ENCODE assay signal across 8 cellular contexts in genomic region chr1:200437556-200438203, GRCh38. TPM values are rescaled to one million over a fixed set of nuclear protein-coding genes. Genes with fewer than 3 reads are reported as not detected.
DNase-seq lines count a peak whose midpoint lies in the region; ATAC-seq and TF ChIP-seq lines count a peak whose summit lies in the region.

No MANE protein-coding gene starts in this region.

- DNase-seq in PC-3 = peak; percentile 27
- DNase-seq in immature natural killer cell = peak in 2 of 3 donors; percentile 5 to 13
- no peak for DNase-seq in HK-2 (ENCODE audit: unreplicated experiment)
- DNase-seq in inferior parietal cortex (ENCODE audit: extremely low spot score) = no peak
- no peak for DNase-seq in glutamatergic neuron

- intact Hi-C loops in PC-3 (cut with micrococcal nuclease) = loop anchor here (2.0 kb wide), 2 partner anchors 21 to 45 kb away; no protein-coding TSS in a partner anchor

- POLR2A ChIA-PET in PC-3 (lab: Charles Lee; ENCODE audit: unreplicated experiment) = interaction anchor here (0.6 to 0.7 kb wide), 2 partner anchors 27 to 46 kb away, joined by 3 to 9 read pairs; no protein-coding TSS in a partner anchor

- no peak overlapping the region for H3K9ac ChIP-seq in BLaER1 treated with 17β-estradiol and CSF1 and Interleukin-3, amounts not matched to agents 10 nM and 100 nM
- H3K9ac ChIP-seq in PC-3 (ENCODE audit: low read length) = no peak overlapping the region

- H3K4me3 Mint-ChIP-seq in immature natural killer cell = peak overlapping the region; percentile 26 to 71 (median 38)
- H3K4me3 Mint-ChIP-seq in glutamatergic neuron (ENCODE audit: unreplicated experiment) = no peak overlapping the region

- peak overlapping the region in 10 of 11 experiments; percentile 1 to 57 (median 26); a peak in 12 of 22 replicates for H3K4me2 ChIP-seq in BLaER1 treated with 17β-estradiol and CSF1 and Interleukin-3, amounts not matched to agents 10 nM and 100 nM
- H3K4me2 ChIP-seq in PC-3 (ENCODE audit: low read length) = peak overlapping the region; percentile 61

- H3K4me3 ChIP-seq in BLaER1 treated with 17β-estradiol and CSF1 and Interleukin-3, amounts not matched to agents 10 nM and 100 nM = no peak overlapping the region
- peak overlapping the region; percentile 8; the same call in 1 of the 2 replicates for H3K4me3 ChIP-seq in PC-3 (ENCODE audit: low read length)

- no peak overlapping the region for H3K27ac ChIP-seq in BLaER1 treated with 17β-estradiol and CSF1 and Interleukin-3, amounts not matched to agents 10 nM and 100 nM
- peak overlapping the region; percentile 13; the same call in 1 of the 2 replicates for H3K27ac ChIP-seq in PC-3 (ENCODE audit: low read length)

- H3K36me3 Mint-ChIP-seq in immature natural killer cell (peaks cover 0 to 3% (median 0%) of the 10 kb centered on the region in 3 donors), glutamatergic neuron (ENCODE audit: unreplicated experiment) (no peaks in the 10 kb centered on the region)

- H3K9me3 ChIP-seq in BLaER1 treated with 17β-estradiol and CSF1 and Interleukin-3, amounts not matched to agents 10 nM and 100 nM (replicated peaks in 1 of 11) = no peaks in the 10 kb centered on the region
- H3K9me3 ChIP-seq in PC-3 (ENCODE audit: low read length) = no peaks in the 10 kb centered on the region

- peak overlapping the region; percentile 8; the same call in 1 of the 2 replicates for H2AFZ ChIP-seq in PC-3 (ENCODE audit: low read length)

- H3K27me3 ChIP-seq in BLaER1 treated with 17β-estradiol and CSF1 and Interleukin-3, amounts not matched to agents 10 nM and 100 nM = no peaks in the 10 kb centered on the region
- H3K27me3 ChIP-seq in PC-3 (ENCODE audit: low read length) = no peaks in the 10 kb centered on the region

- ATAC-seq in GM21447 (IDR thresholded peaks at IDR 0.05; ENCODE audit: unreplicated experiment) (peak; percentile 53), PC-3 (no peak; the same call in 1 of the 2 replicates), HG03097 (IDR thresholded peaks at IDR 0.05; ENCODE audit: low FRiP score, unreplicated experiment) (no peak)

- peaks cover 0 to 5% (median 0%) of the 10 kb centered on the region in 10 experiments; a peak in 3 of 20 replicates for H3K4me1 ChIP-seq in BLaER1 treated with 17β-estradiol and CSF1 and Interleukin-3, amounts not matched to agents 10 nM and 100 nM
- H3K4me1 ChIP-seq in PC-3 (ENCODE audit: insufficient read depth, low read length) = peaks cover 35% of the 10 kb centered on the region

- no peaks in the 10 kb centered on the region for H3K9me2 ChIP-seq in PC-3 (replicated peaks; ENCODE audit: low read length)

- H3F3A ChIP-seq in PC-3 (ENCODE audit: low read length, unreplicated experiment) = no peaks in the 10 kb centered on the region

- H3K36me3 ChIP-seq in BLaER1 treated with 17β-estradiol and CSF1 and Interleukin-3, amounts not matched to agents 10 nM and 100 nM = no peaks in the 10 kb centered on the region
- no peaks in the 10 kb centered on the region for H3K36me3 ChIP-seq in PC-3 (ENCODE audit: low read depth, low read length)

- no peaks in the 10 kb centered on the region for H3K79me2 ChIP-seq in PC-3 (ENCODE audit: low read length)

- TF ChIP-seq CTCF in PC-3 (conservative IDR thresholded peaks at IDR 0.05; ENCODE audit: low read depth, low read length) = no peak
- no peak for TF ChIP-seq CTCF in glutamatergic neuron (IDR thresholded peaks at IDR 0.05; ENCODE audit: partially characterized antibody, unreplicated experiment)

- H3K27ac Mint-ChIP-seq in immature natural killer cell (peak overlapping the region; percentile 1 to 66 (median 28)), glutamatergic neuron (ENCODE audit: unreplicated experiment) (no peak overlapping the region)

- no peaks in the 10 kb centered on the region for H3K9me3 Mint-ChIP-seq in immature natural killer cell
- H3K9me3 Mint-ChIP-seq in glutamatergic neuron (ENCODE audit: unreplicated experiment) = no peaks in the 10 kb centered on the region

- BruUV-seq in PC-3 (replicated peaks; lab: Mats Ljungman, UMichigan) = no TSS peak

- CTCF ChIA-PET in PC-3 (lab: Charles Lee) = interaction anchor here (1.0 to 1.1 kb wide), 2 partner anchors 21 to 161 kb away, joined by 7 to 10 read pairs; no protein-coding TSS in a partner anchor

- H3K4me1 Mint-ChIP-seq in immature natural killer cell = peaks cover 4 to 8% of the 10 kb centered on the region in 2 donors
- H3K4me1 Mint-ChIP-seq in glutamatergic neuron (ENCODE audit: low read depth, unreplicated experiment) = no peaks in the 10 kb centered on the region

- H3K27me3 Mint-ChIP-seq in immature natural killer cell (ENCODE audit: low read depth in 3 of 3) (peaks cover 0 to 1% (median 0%) of the 10 kb centered on the region in 3 donors), glutamatergic neuron (ENCODE audit: unreplicated experiment) (no peaks in the 10 kb centered on the region)

- H4K20me1 ChIP-seq in BLaER1 treated with 17β-estradiol and CSF1 and Interleukin-3, amounts not matched to agents 10 nM and 100 nM = no peaks in the 10 kb centered on the region
- no peaks in the 10 kb centered on the region for H4K20me1 ChIP-seq in PC-3 (ENCODE audit: low read length)

RNA-seq across cellular contexts. Expression of gene ZNF281, which starts 27.8 kb away (rescaled TPM):
- total RNA-seq in PC-3 (2014; rRNA removed) (23.3 and 26.6 TPM in 2 replicates), glutamatergic neuron (ENCODE audit: unreplicated experiment) (32.2 TPM)
- polyA plus RNA-seq in immature natural killer cell = 10 to 100 TPM; 15.3 to 33.3 (median 27.3) TPM

Comparison
In these comparisons a context has a peak if more than half of its experiments do, and no peak if none do; other contexts are left out.
1. DNase-seq: peak in PC-3 (single experiment) and immature natural killer cell (2 of 3); none in HK-2 (single experiment), inferior parietal cortex (single experiment) and glutamatergic neuron (single experiment).